36 cellular contexts compared by ENCODE assay signal in the genomic region with DNA sequence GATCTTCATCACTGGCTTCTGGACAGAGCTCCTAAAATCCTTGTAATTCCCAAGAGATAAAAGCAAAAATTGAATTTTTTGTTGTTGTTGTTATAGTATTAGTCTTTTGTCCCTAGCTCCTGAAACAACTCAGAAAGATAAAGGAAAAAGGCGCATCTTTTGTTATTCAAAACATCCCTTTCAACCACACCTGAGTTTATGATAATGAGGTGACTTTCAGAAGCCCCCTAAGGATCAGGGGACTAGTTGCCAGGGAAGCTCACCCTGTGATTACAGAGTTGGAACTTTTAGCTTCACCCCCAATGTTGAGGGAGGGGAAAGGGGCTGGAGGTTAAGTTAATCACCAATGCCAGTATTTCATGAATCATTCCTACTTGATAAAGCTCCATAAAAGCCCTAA. TPM values are rescaled to one million over a fixed set of nuclear protein-coding genes. Genes with fewer than 3 reads are reported as not detected.
"Had no signal": no experiment of that assay in that cellular context is flagged by ENCODE, and none has a peak within 500 bp of the region (broad histone marks: within the 10 kb centered on the region; RNA-seq: fewer than 3 reads in every experiment).

No MANE protein-coding gene starts in this region.

- H3K36me3 ChIP-seq: adrenal gland, esophagus muscularis mucosa, WERI-Rb-1 had no signal

- H3K4me1 ChIP-seq: adrenal gland, body of pancreas, esophagus muscularis mucosa had no signal

- H3K27ac ChIP-seq: adrenal gland, body of pancreas, esophagus muscularis mucosa, WERI-Rb-1 had no signal

- FAIRE-seq: colon, frontal cortex had no signal

- H3K9me3 ChIP-seq: adrenal gland had no signal

- H3K4me3 ChIP-seq: adrenal gland, body of pancreas, esophagus muscularis mucosa had no signal

- H3K27me3 ChIP-seq: adrenal gland, body of pancreas had no signal

- DNase-seq: activated CD4-positive, alpha-beta memory T cell treated with anti-CD3 and anti-CD28 coated beads for 36 hours; activated CD4-positive, alpha-beta T cell treated with anti-CD3 and anti-CD28 coated beads for 36 hours; activated CD4-positive, alpha-beta T cell treated with anti-CD3 and anti-CD28 coated beads, Interleukin-2, amount 10 ng/mL, durations not matched to agents 24 days and 14 days; activated CD4-positive, CD25-positive, alpha-beta regulatory T cell; activated CD4-positive, CD25-positive, alpha-beta regulatory T cell treated with anti-CD3 and anti-CD28 coated beads, Interleukin-2, amount 50 U/mL, for 72 hours; activated CD8-positive, alpha-beta memory T cell treated with anti-CD3 and anti-CD28 coated beads, Interleukin-2, amount 10 ng/mL, durations not matched to agents 7 days and 5 days; activated CD8-positive, alpha-beta memory T cell treated with anti-CD3 and anti-CD28 coated beads, Interleukin-2, amount 50 U/mL, for 4 hours; activated CD8-positive, alpha-beta T cell treated with anti-CD3 and anti-CD28 coated beads, Interleukin-2, amount 10 ng/mL, durations not matched to agents 7 days and 5 days; activated effector memory CD4-positive, alpha-beta T cell treated with anti-CD3 and anti-CD28 coated beads, Interleukin-2, amount 50 U/mL, for 16 hours; activated naive CD4-positive, alpha-beta T cell treated with anti-CD3 and anti-CD28 coated beads for 36 hours; activated naive CD8-positive, alpha-beta T cell treated with anti-CD3 and anti-CD28 coated beads for 36 hours; activated naive CD8-positive, alpha-beta T cell treated with anti-CD3 and anti-CD28 coated beads, Interleukin-2, amount 50 U/mL, for 24 hours; activated T-cell treated with anti-CD3 and anti-CD28 coated beads, Interleukin-2, amount 50 U/mL, for 1 hour; activated T-cell treated with anti-CD3 and anti-CD28 coated beads, Interleukin-2, amount 50 U/mL, for 48 hours; adrenal gland; amygdala; aorta; body of pancreas; caudate nucleus; cortex of kidney; dermis blood vessel endothelial cell; effector CD4-positive, alpha-beta T cell; effector memory CD8-positive, alpha-beta T cell; erythroblast; head of caudate nucleus; T-helper 1 cell; T-helper 17 cell; T1000; WERI-Rb-1 had no signal

- ATAC-seq: activated CD4-positive, alpha-beta T cell treated with anti-CD3 and anti-CD28 coated beads for 36 hours; activated CD8-positive, alpha-beta memory T cell treated with anti-CD3 and anti-CD28 coated beads, Interleukin-2, amount 10 ng/mL, durations not matched to agents 7 days and 5 days; activated CD8-positive, alpha-beta T cell treated with anti-CD3 and anti-CD28 coated beads, Interleukin-2, amount 10 ng/mL, durations not matched to agents 7 days and 5 days; activated naive CD8-positive, alpha-beta T cell treated with anti-CD3 and anti-CD28 coated beads, Interleukin-2, amount 50 U/mL, for 24 hours; body of pancreas; effector memory CD8-positive, alpha-beta T cell; T-helper 17 cell had no signal

RNA-seq across cellular contexts. Expression of gene CERKL, which starts 10.3 kb away (rescaled TPM):
- total RNA-seq: activated CD4-positive, alpha-beta memory T cell treated with anti-CD3 and anti-CD28 coated beads for 36 hours; activated CD8-positive, alpha-beta memory T cell treated with anti-CD3 and anti-CD28 coated beads for 36 hours; activated CD8-positive, alpha-beta memory T cell treated with anti-CD3 and anti-CD28 coated beads, Interleukin-2, amount 10 ng/mL, durations not matched to agents 7 days and 5 days; activated CD8-positive, alpha-beta T cell treated with anti-CD3 and anti-CD28 coated beads, Interleukin-2, amount 10 ng/mL, durations not matched to agents 7 days and 5 days; activated T-helper 1 cell treated with anti-CD3 and anti-CD28 coated beads, Interleukin-12 subunit alpha, Interleukin-12 subunit beta, Interleukin-2, Interleukin-4 antibody, amounts not matched to agents 30 ng/mL and 10 ng/mL and 1 ng/mL, durations not matched to agents 14 hours and 24 hours and 36 hours; activated T-helper 2 cell treated with anti-CD3 and anti-CD28 coated beads, Interferon-gamma antibody, Interleukin-2, Interleukin-4, amounts not matched to agents 10 μg/mL and 5 μg/mL and 100 μg/mL, durations not matched to agents 14 hours and 24 hours and 36 hours; adrenal gland; aorta; chondrocyte; dermis blood vessel endothelial cell; T-helper 17 cell had no signal

RNA-seq across cellular contexts. Expression of gene NEUROD1, which starts 13.1 kb away (rescaled TPM):
- total RNA-seq: activated CD4-positive, alpha-beta memory T cell treated with anti-CD3 and anti-CD28 coated beads for 36 hours; activated CD4-positive, alpha-beta T cell treated with anti-CD3 and anti-CD28 coated beads for 36 hours; activated CD4-positive, alpha-beta T cell treated with anti-CD3 and anti-CD28 coated beads, Interleukin-2, amount 10 ng/mL, durations not matched to agents 24 days and 14 days; activated CD8-positive, alpha-beta memory T cell treated with anti-CD3 and anti-CD28 coated beads for 36 hours; activated CD8-positive, alpha-beta memory T cell treated with anti-CD3 and anti-CD28 coated beads, Interleukin-2, amount 10 ng/mL, durations not matched to agents 7 days and 5 days; activated CD8-positive, alpha-beta T cell treated with anti-CD3 and anti-CD28 coated beads, Interleukin-2, amount 10 ng/mL, durations not matched to agents 7 days and 5 days; activated naive CD4-positive, alpha-beta T cell treated with anti-CD3 and anti-CD28 coated beads for 36 hours; activated T-helper 1 cell treated with anti-CD3 and anti-CD28 coated beads, Interleukin-12 subunit alpha, Interleukin-12 subunit beta, Interleukin-2, Interleukin-4 antibody, amounts not matched to agents 30 ng/mL and 10 ng/mL and 1 ng/mL, durations not matched to agents 14 hours and 24 hours and 36 hours; activated T-helper 2 cell treated with anti-CD3 and anti-CD28 coated beads, Interferon-gamma antibody, Interleukin-2, Interleukin-4, amounts not matched to agents 10 μg/mL and 5 μg/mL and 100 μg/mL, durations not matched to agents 14 hours and 24 hours and 36 hours; adrenal gland; aorta; chondrocyte; dermis blood vessel endothelial cell; esophagus muscularis mucosa; T-helper 17 cell had no signal
- polyA plus RNA-seq: adrenal gland had no signal
